Comparison of ENCODE assay signal across 1 cellular context in the genomic region with DNA sequence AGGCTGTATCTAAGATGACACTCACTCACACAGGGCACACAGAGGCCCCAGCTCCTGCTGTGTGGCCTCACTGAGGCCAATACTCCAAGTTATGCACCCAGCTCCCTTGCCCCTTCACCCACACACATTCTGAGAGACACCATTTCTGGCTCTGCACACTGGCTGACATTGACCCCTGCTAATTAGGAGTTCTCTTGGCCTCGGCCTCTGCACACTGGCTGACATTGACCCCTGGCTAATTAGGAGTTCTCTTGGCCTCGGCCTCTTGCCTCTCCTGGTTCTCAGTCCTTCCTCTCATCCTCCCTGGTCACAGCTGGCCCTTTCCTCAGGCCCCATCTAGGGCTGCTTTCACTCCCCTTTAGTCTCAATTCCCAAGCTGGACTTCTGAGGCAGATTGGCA.
TF ChIP-seq lines count a peak whose summit lies in the region.

No MANE protein-coding gene starts in this region.

TF ChIP-seq in HepG2, 621 proteins besides CTCF, POLR2A, EP300 and RAD21 (continued from another document):
- TF ChIP-seq STAT5B (CRISPR knock-in tag; IDR thresholded peaks at IDR 0.05), result no peak
- TF ChIP-seq, protein P1, sequence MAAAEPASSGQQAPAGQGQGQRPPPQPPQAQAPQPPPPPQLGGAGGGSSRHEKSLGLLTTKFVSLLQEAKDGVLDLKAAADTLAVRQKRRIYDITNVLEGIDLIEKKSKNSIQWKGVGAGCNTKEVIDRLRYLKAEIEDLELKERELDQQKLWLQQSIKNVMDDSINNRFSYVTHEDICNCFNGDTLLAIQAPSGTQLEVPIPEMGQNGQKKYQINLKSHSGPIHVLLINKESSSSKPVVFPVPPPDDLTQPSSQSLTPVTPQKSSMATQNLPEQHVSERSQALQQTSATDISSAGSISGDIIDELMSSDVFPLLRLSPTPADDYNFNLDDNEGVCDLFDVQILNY (CRISPR knock-in tag; conservative IDR thresholded peaks at IDR 0.05), result no peak
- TF ChIP-seq ZNF160 (CRISPR knock-in tag; IDR thresholded peaks at IDR 0.05), result no peak
